In the genomic region with DNA sequence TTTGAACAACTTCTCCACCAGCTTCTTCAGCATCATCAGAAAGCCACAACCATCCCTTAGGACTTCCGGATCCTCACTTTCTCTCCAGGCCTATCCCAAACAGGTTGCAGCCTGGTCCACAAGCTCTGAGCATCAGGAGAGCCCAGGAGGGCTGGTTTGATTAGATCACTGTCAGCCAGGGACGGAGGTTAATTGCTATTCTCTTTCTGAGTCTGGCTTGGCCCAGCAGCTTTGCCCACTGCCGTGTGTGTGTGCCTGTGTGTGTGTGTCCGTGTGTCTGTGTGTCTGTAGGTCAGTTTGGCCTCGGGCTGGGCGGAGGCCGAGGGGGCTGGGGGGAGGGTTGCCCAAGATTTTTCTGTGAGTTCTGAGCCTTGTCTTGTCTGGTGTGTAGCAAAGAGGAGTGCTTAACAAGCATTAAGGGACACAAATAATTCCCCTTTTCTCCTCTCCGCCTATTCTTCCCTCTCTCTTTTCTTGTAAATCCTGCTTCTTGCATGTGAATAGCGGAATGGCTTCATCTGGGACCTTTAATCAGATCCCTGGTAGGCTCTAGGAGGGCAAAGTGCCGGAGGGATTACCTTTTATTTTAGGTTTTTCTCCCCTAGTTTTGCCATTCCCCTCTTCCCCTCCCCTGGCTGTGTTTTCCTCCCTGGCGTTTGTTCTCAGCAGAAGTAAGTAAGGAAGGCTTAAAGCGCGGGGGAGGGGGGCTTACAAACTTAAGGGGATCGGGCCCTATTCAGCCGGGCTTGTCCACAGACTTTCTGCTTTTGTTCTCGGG, we compare ENCODE assay signal across 2 cellular contexts.
TF ChIP-seq lines count a peak whose summit lies in the region.

No MANE protein-coding gene starts in this region.

TF ChIP-seq in SK-N-SH, 30 proteins besides CTCF, POLR2A, EP300 and RAD21 (continued from another document):
- TF ChIP-seq, protein P1, sequence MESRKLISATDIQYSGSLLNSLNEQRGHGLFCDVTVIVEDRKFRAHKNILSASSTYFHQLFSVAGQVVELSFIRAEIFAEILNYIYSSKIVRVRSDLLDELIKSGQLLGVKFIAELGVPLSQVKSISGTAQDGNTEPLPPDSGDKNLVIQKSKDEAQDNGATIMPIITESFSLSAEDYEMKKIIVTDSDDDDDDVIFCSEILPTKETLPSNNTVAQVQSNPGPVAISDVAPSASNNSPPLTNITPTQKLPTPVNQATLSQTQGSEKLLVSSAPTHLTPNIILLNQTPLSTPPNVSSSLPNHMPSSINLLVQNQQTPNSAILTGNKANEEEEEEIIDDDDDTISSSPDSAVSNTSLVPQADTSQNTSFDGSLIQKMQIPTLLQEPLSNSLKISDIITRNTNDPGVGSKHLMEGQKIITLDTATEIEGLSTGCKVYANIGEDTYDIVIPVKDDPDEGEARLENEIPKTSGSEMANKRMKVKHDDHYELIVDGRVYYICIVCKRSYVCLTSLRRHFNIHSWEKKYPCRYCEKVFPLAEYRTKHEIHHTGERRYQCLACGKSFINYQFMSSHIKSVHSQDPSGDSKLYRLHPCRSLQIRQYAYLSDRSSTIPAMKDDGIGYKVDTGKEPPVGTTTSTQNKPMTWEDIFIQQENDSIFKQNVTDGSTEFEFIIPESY (IDR thresholded peaks at IDR 0.05; ENCODE audit: borderline replicate concordance, low read depth), result no peak
- TF ChIP-seq NFIC (IDR thresholded peaks at IDR 0.05; ENCODE audit: borderline replicate concordance), result no peak
- TF ChIP-seq, protein P2, sequence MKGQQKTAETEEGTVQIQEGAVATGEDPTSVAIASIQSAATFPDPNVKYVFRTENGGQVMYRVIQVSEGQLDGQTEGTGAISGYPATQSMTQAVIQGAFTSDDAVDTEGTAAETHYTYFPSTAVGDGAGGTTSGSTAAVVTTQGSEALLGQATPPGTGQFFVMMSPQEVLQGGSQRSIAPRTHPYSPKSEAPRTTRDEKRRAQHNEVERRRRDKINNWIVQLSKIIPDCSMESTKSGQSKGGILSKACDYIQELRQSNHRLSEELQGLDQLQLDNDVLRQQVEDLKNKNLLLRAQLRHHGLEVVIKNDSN (IDR thresholded peaks at IDR 0.05; ENCODE audit: borderline replicate concordance, low read depth), result no peak

TF ChIP-seq in SK-N-SH treated with all-trans-retinoic acid at 6 μM for 48 hours, 23 proteins besides CTCF, POLR2A, EP300 and RAD21 (continued from another document):
- TF ChIP-seq, protein P3, sequence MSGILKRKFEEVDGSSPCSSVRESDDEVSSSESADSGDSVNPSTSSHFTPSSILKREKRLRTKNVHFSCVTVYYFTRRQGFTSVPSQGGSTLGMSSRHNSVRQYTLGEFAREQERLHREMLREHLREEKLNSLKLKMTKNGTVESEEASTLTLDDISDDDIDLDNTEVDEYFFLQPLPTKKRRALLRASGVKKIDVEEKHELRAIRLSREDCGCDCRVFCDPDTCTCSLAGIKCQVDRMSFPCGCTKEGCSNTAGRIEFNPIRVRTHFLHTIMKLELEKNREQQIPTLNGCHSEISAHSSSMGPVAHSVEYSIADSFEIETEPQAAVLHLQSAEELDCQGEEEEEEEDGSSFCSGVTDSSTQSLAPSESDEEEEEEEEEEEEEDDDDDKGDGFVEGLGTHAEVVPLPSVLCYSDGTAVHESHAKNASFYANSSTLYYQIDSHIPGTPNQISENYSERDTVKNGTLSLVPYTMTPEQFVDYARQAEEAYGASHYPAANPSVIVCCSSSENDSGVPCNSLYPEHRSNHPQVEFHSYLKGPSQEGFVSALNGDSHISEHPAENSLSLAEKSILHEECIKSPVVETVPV (CRISPR knock-in tag; IDR thresholded peaks at IDR 0.05), result no peak
- TF ChIP-seq TOX (CRISPR knock-in tag; IDR thresholded peaks at IDR 0.05; ENCODE audit: borderline replicate concordance) (no peak), TCF4 (CRISPR knock-in tag; IDR thresholded peaks at IDR 0.05; ENCODE audit: borderline replicate concordance) (no peak), RARB (CRISPR knock-in tag; IDR thresholded peaks at IDR 0.05) (no peak), BACH2 (CRISPR knock-in tag; IDR thresholded peaks at IDR 0.05; ENCODE audit: borderline replicate concordance) (no peak), ZFP30 (CRISPR knock-in tag; IDR thresholded peaks at IDR 0.05) (no peak), ZNF8 (CRISPR knock-in tag; IDR thresholded peaks at IDR 0.05) (no peak), ZFP3 (CRISPR knock-in tag; IDR thresholded peaks at IDR 0.05) (no peak), SNAI2 (CRISPR knock-in tag; IDR thresholded peaks at IDR 0.05) (no peak), GLIS3 (CRISPR knock-in tag; IDR thresholded peaks at IDR 0.05) (no peak), ZNF70 (CRISPR knock-in tag; IDR thresholded peaks at IDR 0.05) (no peak), PPARA (CRISPR knock-in tag; IDR thresholded peaks at IDR 0.05; ENCODE audit: borderline replicate concordance) (no peak), OSR1 (CRISPR knock-in tag; IDR thresholded peaks at IDR 0.05) (no peak), ARNTL (CRISPR knock-in tag; IDR thresholded peaks at IDR 0.05; ENCODE audit: borderline replicate concordance, low read depth) (no peak), ISL1 (CRISPR knock-in tag; IDR thresholded peaks at IDR 0.05) (no peak), ESRRG (CRISPR knock-in tag; IDR thresholded peaks at IDR 0.05) (no peak)
- TF ChIP-seq, protein P4, sequence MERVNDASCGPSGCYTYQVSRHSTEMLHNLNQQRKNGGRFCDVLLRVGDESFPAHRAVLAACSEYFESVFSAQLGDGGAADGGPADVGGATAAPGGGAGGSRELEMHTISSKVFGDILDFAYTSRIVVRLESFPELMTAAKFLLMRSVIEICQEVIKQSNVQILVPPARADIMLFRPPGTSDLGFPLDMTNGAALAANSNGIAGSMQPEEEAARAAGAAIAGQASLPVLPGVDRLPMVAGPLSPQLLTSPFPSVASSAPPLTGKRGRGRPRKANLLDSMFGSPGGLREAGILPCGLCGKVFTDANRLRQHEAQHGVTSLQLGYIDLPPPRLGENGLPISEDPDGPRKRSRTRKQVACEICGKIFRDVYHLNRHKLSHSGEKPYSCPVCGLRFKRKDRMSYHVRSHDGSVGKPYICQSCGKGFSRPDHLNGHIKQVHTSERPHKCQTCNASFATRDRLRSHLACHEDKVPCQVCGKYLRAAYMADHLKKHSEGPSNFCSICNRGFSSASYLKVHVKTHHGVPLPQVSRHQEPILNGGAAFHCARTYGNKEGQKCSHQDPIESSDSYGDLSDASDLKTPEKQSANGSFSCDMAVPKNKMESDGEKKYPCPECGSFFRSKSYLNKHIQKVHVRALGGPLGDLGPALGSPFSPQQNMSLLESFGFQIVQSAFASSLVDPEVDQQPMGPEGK (CRISPR knock-in tag; IDR thresholded peaks at IDR 0.05; ENCODE audit: borderline replicate concordance), result no peak
